In the genomic region with DNA sequence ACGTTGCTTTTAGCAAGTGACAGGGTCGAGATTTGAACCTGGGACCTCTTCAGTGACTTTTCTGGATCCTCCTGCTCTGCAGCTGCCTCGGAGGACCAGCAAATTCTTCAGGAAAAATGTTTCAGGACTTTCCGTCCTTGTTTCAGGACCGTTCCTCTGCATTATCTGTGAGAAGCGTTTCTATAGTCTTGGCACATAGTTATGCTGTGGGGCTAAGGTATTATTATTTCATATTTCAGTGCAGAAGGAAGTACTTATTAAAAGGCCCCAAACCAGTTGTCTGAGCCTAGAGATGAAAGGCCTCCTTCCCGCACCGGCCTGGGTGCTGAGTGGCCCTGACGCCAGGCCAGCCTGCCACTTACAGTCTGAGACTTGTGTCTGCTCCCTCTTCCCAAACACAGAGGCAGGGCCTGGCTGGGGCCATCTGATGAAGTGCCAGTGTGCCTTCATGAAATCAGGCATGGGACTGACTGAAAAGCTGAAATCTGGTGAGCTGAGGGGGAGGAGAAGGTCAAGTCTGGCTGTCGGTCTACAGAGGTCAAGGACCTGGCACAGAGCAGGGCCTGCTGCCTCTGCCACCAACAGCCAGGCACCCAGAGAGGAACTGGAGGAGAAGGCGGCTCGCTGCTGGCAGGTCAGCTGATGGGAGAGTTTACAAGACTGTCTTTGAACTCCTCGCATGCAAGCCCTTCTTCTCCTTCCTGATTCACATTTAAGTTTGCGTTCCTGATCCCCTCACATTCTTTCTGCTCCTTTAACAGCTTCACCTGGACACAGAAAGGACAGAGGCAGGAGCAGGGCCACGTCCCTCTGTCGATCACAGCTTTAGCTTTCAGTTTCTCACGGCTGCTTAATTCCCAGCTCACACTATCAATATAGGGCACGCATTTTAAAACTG, we compare ENCODE assay signal across 8 cellular contexts. TPM values are rescaled to one million over a fixed set of nuclear protein-coding genes. Genes with fewer than 3 reads are reported as not detected.
DNase-seq lines count a peak whose midpoint lies in the region; ATAC-seq and TF ChIP-seq lines count a peak whose summit lies in the region.

No MANE protein-coding gene starts in this region.

- peak overlapping the region; percentile 33 for H3K4me3 ChIP-seq in CD8-positive, alpha-beta memory T cell (ENCODE audit: low read length)
- H3K4me3 ChIP-seq in psoas muscle, result peak overlapping the region; percentile 69
- no peak overlapping the region for H3K4me3 ChIP-seq in A673 (ENCODE audit: low read depth, low read length, poor library complexity, severe bottlenecking)

- CTCF ChIA-PET in CD8-positive, alpha-beta memory T cell (lab: Charles Lee), result interaction anchor here (1.0 kb wide), 1 partner anchor 11 kb away, joined by 4 read pairs; no protein-coding TSS in a partner anchor
- CTCF ChIA-PET in A673 (lab: Charles Lee), result no interaction called here

- no peaks in the 10 kb centered on the region for H3K36me3 ChIP-seq in CD8-positive, alpha-beta memory T cell (ENCODE audit: insufficient read depth, low read length)
- H3K36me3 ChIP-seq in psoas muscle (ENCODE audit: insufficient read depth in 1 of 2, low read depth in 1 of 2) (no peaks in the 10 kb centered on the region), A673 (ENCODE audit: insufficient read depth, low read length, poor library complexity, severe bottlenecking) (no peaks in the 10 kb centered on the region)

- no peak for TF ChIP-seq CTCF in psoas muscle (IDR thresholded peaks at IDR 0.05)
- TF ChIP-seq CTCF in A673 (conservative IDR thresholded peaks at IDR 0.05; ENCODE audit: low read depth, low read length), result no peak

- WGBS in psoas muscle, 3 donors, result 20 to 26% (median 21%) methylated on average over 18 of the region's 18 CpGs

- no peaks in the 10 kb centered on the region for H3K9me3 Mint-ChIP-seq in CD8-positive, alpha-beta memory T cell
- H3K9me3 Mint-ChIP-seq in activated T-cell treated with anti-CD3 and anti-CD28 coated beads, Interleukin-2, amount 50 U/mL, for 72 hours, result no peaks in the 10 kb centered on the region

- H3K27me3 ChIP-seq in CD8-positive, alpha-beta memory T cell (ENCODE audit: insufficient read depth, low read length, poor library complexity, severe bottlenecking), result no peaks in the 10 kb centered on the region
- H3K27me3 ChIP-seq in psoas muscle (ENCODE audit: insufficient read depth in 3 of 3, low read length in 2 of 3), result no peaks in the 10 kb centered on the region
- H3K27me3 ChIP-seq in A673 (replicated peaks; ENCODE audit: insufficient read depth, low read depth, low read length, poor library complexity), result no peaks in the 10 kb centered on the region

- peaks cover 9 to 12% (median 11%) of the 10 kb centered on the region in 3 donors for H3K4me1 Mint-ChIP-seq in CD8-positive, alpha-beta memory T cell
- H3K4me1 Mint-ChIP-seq in activated T-cell treated with anti-CD3 and anti-CD28 coated beads, Interleukin-2, amount 50 U/mL, for 72 hours (ENCODE audit: low read depth), result peaks cover 18% of the 10 kb centered on the region

- BruUV-seq in A673 (replicated peaks; lab: Mats Ljungman, UMichigan), result no TSS peak

- DNase-seq in CD8-positive, alpha-beta memory T cell, result peak in 1 of 5 donors; percentile 18
- peak; percentile 26 to 30 for DNase-seq in activated T-cell treated with anti-CD3 and anti-CD28 coated beads, Interleukin-2, amount 50 U/mL, for 72 hours
- DNase-seq in Right ventricle myocardium inferior (ENCODE audit: missing footprints) (peak; percentile 90), psoas muscle (peak; percentile 65 to 83), NCI-H748 (lab: John Stamatoyannopoulos, UW; ENCODE audit: unreplicated experiment) (no peak), A673 (ENCODE audit: low spot score) (no peak)

- H3K4me3 Mint-ChIP-seq in CD8-positive, alpha-beta memory T cell, result peak overlapping the region; percentile 7 to 87 (median 83)
- H3K4me3 Mint-ChIP-seq in activated T-cell treated with anti-CD3 and anti-CD28 coated beads, Interleukin-2, amount 50 U/mL, for 72 hours, result peak overlapping the region; percentile 86 to 88

- no peak overlapping the region for H3K27ac ChIP-seq in CD8-positive, alpha-beta memory T cell (ENCODE audit: low read depth, low read length)
- H3K27ac ChIP-seq in psoas muscle, result peak overlapping the region; percentile 92
- no peak overlapping the region for H3K27ac ChIP-seq in A673 (ENCODE audit: low read depth, low read length, poor library complexity, severe bottlenecking)

- peaks cover 0 to 7% of the 10 kb centered on the region in 2 donors for H3K27me3 Mint-ChIP-seq in CD8-positive, alpha-beta memory T cell
- H3K27me3 Mint-ChIP-seq in activated T-cell treated with anti-CD3 and anti-CD28 coated beads, Interleukin-2, amount 50 U/mL, for 72 hours (ENCODE audit: low read depth), result no peaks in the 10 kb centered on the region

- ATAC-seq in GM19463 (IDR thresholded peaks at IDR 0.05; ENCODE audit: unreplicated experiment), result peak; percentile 87
- peak; percentile 78 for ATAC-seq in HG03521 (IDR thresholded peaks at IDR 0.05; ENCODE audit: unreplicated experiment)
- ATAC-seq in activated T-cell treated with anti-CD3 and anti-CD28 coated beads, Interleukin-2, amount 50 U/mL, for 72 hours (replicated peaks in 1 of 2), result peak; percentile 79 to 82
- ATAC-seq in Right ventricle myocardium inferior, result peak; percentile 89
- ATAC-seq in psoas muscle, result peak; percentile 83 to 91 (median 90)

- no peaks in the 10 kb centered on the region for H3K4me1 ChIP-seq in CD8-positive, alpha-beta memory T cell (ENCODE audit: insufficient read depth, low read length)
- H3K4me1 ChIP-seq in psoas muscle (peaks cover 36% of the 10 kb centered on the region), A673 (ENCODE audit: insufficient read depth, low read length, poor library complexity, severe bottlenecking) (no peaks in the 10 kb centered on the region)

- peak overlapping the region in 7 of 8 donors; percentile 12 to 89 (median 84) for H3K27ac Mint-ChIP-seq in CD8-positive, alpha-beta memory T cell
- peak overlapping the region; percentile 89 for H3K27ac Mint-ChIP-seq in activated T-cell treated with anti-CD3 and anti-CD28 coated beads, Interleukin-2, amount 50 U/mL, for 72 hours

- H3K9me3 ChIP-seq in CD8-positive, alpha-beta memory T cell (ENCODE audit: low read length), result no peaks in the 10 kb centered on the region
- H3K9me3 ChIP-seq in psoas muscle, result no peaks in the 10 kb centered on the region
- no peaks in the 10 kb centered on the region for H3K9me3 ChIP-seq in A673 (ENCODE audit: low read depth, low read length, poor library complexity, severe bottlenecking)

- POLR2A ChIA-PET in CD8-positive, alpha-beta memory T cell (lab: Charles Lee), result interaction anchor here (1.2 kb wide), 1 partner anchor 10 kb away, joined by 3 read pairs; no protein-coding TSS in a partner anchor
- POLR2A ChIA-PET in A673 (lab: Charles Lee; ENCODE audit: low non-redundant PET), result no interaction called here

- intact Hi-C loops in Right ventricle myocardium inferior (cut with DNase I), result no loop called here
- intact Hi-C loops in psoas muscle (cut with DNase I), result no loop called here
- intact Hi-C loops in A673 (cut with micrococcal nuclease; ENCODE audit: unreplicated experiment), result no loop called here

- no peaks in the 10 kb centered on the region for H3K36me3 Mint-ChIP-seq in CD8-positive, alpha-beta memory T cell
- H3K36me3 Mint-ChIP-seq in activated T-cell treated with anti-CD3 and anti-CD28 coated beads, Interleukin-2, amount 50 U/mL, for 72 hours (ENCODE audit: insufficient read depth in 2 of 2), result no peaks in the 10 kb centered on the region

RNA-seq across cellular contexts. Expression of a gene that starts 8.9 kb away (rescaled TPM):
- 10 to 100 TPM; 56.5 to 58.8 TPM for total RNA-seq in CD8-positive, alpha-beta memory T cell
- 27.5 TPM for polyA plus RNA-seq in CD8-positive, alpha-beta memory T cell
- total RNA-seq in activated T-cell treated with anti-CD3 and anti-CD28 coated beads, Interleukin-2, amount 50 U/mL, for 72 hours, result 10 to 100 TPM; 62.0 to 64.2 TPM
- total RNA-seq in Right ventricle myocardium inferior (459 TPM), psoas muscle (100 to 1,000 TPM; 275 to 421 (median 308) TPM), A673 (2021) (128 and 131 TPM in 2 replicates)
- 100 to 1,000 TPM in 1 of 3 donors, 10 to 100 TPM in 2; 62.0 to 266 (median 82.1) TPM for polyA plus RNA-seq in psoas muscle

Comparison
In these comparisons a context has a peak if more than half of its experiments do, and no peak if none do; other contexts are left out.
1. DNase-seq: peak in activated T-cell treated with anti-CD3 and anti-CD28 coated beads, Interleukin-2, amount 50 U/mL, for 72 hours (2 of 2), Right ventricle myocardium inferior (single experiment) and psoas muscle (2 of 2); none in NCI-H748 (single experiment) and A673 (single experiment).
2. Peak in every context shown above with its lines, with median percentiles within 50 percentile points of each other: ATAC-seq.